In genomic region chr10:84333864-84334451, GRCh38 we compare ENCODE assay signal across 8 cellular contexts. TPM values are rescaled to one million over a fixed set of nuclear protein-coding genes. Genes with fewer than 3 reads are reported as not detected.
DNase-seq lines count a peak whose midpoint lies in the region; ATAC-seq, FAIRE-seq and TF ChIP-seq lines count a peak whose summit lies in the region.

No MANE protein-coding gene starts in this region.

- H3K9me3 ChIP-seq in left ventricle myocardium inferior (replicated peaks) (no peaks in the 10 kb centered on the region), K562 (replicated peaks; ENCODE audit: control insufficient read depth, insufficient read depth, low read depth, low read length) (no peaks in the 10 kb centered on the region), gastroesophageal sphincter (no peaks in the 10 kb centered on the region), prostate gland (no peaks in the 10 kb centered on the region)

- no peak overlapping the region for H3K4me3 ChIP-seq in left ventricle myocardium inferior
- no peak overlapping the region for H3K4me3 ChIP-seq in K562
- H3K4me3 ChIP-seq in gastroesophageal sphincter = no peak overlapping the region
- H3K4me3 ChIP-seq in prostate gland = no peak overlapping the region

- peaks cover 89% of the 10 kb centered on the region for H3K4me1 ChIP-seq in left ventricle myocardium inferior
- H3K4me1 ChIP-seq in K562 (replicated peaks in 1 of 2; ENCODE audit: control insufficient read depth in 2 of 2, insufficient read depth in 2 of 2, low read length in 2 of 2) = peaks cover under 1 to 27% of the 10 kb centered on the region in 2 experiments
- H3K4me1 ChIP-seq in gastroesophageal sphincter = peaks cover 13 to 82% (median 27%) of the 10 kb centered on the region in 3 donors
- H3K4me1 ChIP-seq in prostate gland (replicated peaks) = no peaks in the 10 kb centered on the region

- no peaks in the 10 kb centered on the region for H3K9me1 ChIP-seq in K562 (ENCODE audit: control insufficient read depth, insufficient read depth, low read length)

- WGBS in K562 (ENCODE audit: insufficient coverage, low coverage, missing lambda C conversion rate) = 3% methylated on average over 2 of the region's 2 CpGs
- WGBS in gastroesophageal sphincter (ENCODE audit: low coverage in 1 of 2), 2 donors = 79 to 82% methylated on average over 2 of the region's 2 CpGs
- WGBS in prostate gland = 83% methylated on average over 2 of the region's 2 CpGs

- H2AFZ ChIP-seq in K562 (ENCODE audit: low read depth, low read length) = no peak overlapping the region

- no peak overlapping the region for H3K9ac ChIP-seq in K562 (ENCODE audit: insufficient read depth in 1 of 2, low read depth in 2 of 2, low read length in 2 of 2)

- TF ChIP-seq CTCF in left ventricle myocardium inferior (IDR thresholded peaks at IDR 0.05; ENCODE audit: borderline replicate concordance) = no peak
- TF ChIP-seq CTCF in K562 (IDR thresholded peaks at IDR 0.05 in 2 of 3, conservative IDR thresholded peaks at IDR 0.05 in 1 of 3; ENCODE audit: insufficient read depth in 2 of 3, low read depth in 1 of 3, low read length in 3 of 3) = no peak
- no peak for TF ChIP-seq CTCF in gastroesophageal sphincter (IDR thresholded peaks at IDR 0.05)
- no peak for TF ChIP-seq CTCF in prostate gland (IDR thresholded peaks at IDR 0.05)

- H3K4me2 ChIP-seq in K562 (ENCODE audit: insufficient read depth, low read length) = 0 out of 2 replicates have a peak overlapping the region, but pooled peaks have one; percentile 40

- in situ Hi-C loops in K562 (cut with MboI) = no loop called here

- BruUV-seq in K562 (replicated peaks; lab: Mats Ljungman, UMichigan) = no TSS peak

- CTCF ChIA-PET in K562 (lab: Yijun Ruan, JAX; ENCODE audit: low intra/inter-chr PET ratio) = no interaction called here

- ATAC-seq in left cardiac atrium = peak; percentile 31 to 40
- ATAC-seq in HG03354 (IDR thresholded peaks at IDR 0.05; ENCODE audit: poor library complexity, severe bottlenecking, unreplicated experiment) = peak; percentile 54
- ATAC-seq in K562 = peak; percentile 75
- no peak for ATAC-seq in gastroesophageal sphincter

- H3K27me3 ChIP-seq in left ventricle myocardium inferior (ENCODE audit: low read depth) = no peaks in the 10 kb centered on the region
- no peaks in the 10 kb centered on the region for H3K27me3 ChIP-seq in K562 (ENCODE audit: control insufficient read depth in 2 of 2, insufficient read depth in 2 of 2, low read length in 2 of 2)
- H3K27me3 ChIP-seq in gastroesophageal sphincter = no peaks in the 10 kb centered on the region
- H3K27me3 ChIP-seq in prostate gland (replicated peaks; ENCODE audit: insufficient read depth) = no peaks in the 10 kb centered on the region

- H3K36me3 ChIP-seq in left ventricle myocardium inferior (no peaks in the 10 kb centered on the region), K562 (ENCODE audit: control insufficient read depth, insufficient read depth, low read length) (no peaks in the 10 kb centered on the region), gastroesophageal sphincter (no peaks in the 10 kb centered on the region), prostate gland (no peaks in the 10 kb centered on the region)

- POLR2A ChIA-PET in K562 (lab: Yijun Ruan, JAX) = interaction anchor here (1.0 kb wide), 1 partner anchor 19 kb away, joined by 3 read pairs; no protein-coding TSS in a partner anchor

- intact Hi-C loops in left cardiac atrium (cut with DNase I) (no loop called here), left ventricle myocardium inferior (cut with micrococcal nuclease) (no loop called here), K562 (cut with micrococcal nuclease) (no loop called here), prostate gland (cut with DNase I) (no loop called here)

- H4K20me1 ChIP-seq in K562 (replicated peaks; ENCODE audit: control insufficient read depth, insufficient read depth, low read length) = peaks cover 7% of the 10 kb centered on the region; the same call in 1 of the 2 replicates

- no peak for TF ChIP-seq RAD21 in K562 (CRISPR knock-in tag; conservative IDR thresholded peaks at IDR 0.05 in 1 of 2, IDR thresholded peaks at IDR 0.05 in 1 of 2)

- DNase-seq in left cardiac atrium (no peak), left ventricle myocardium inferior (no peak), T-helper 22 cell (ENCODE audit: low read depth) (peak; percentile 72), K562 (ENCODE audit: extremely low read depth in 1 of 4, low spot score in 3 of 4) (peak; percentile 35 to 64 (median 48)), prostate gland (ENCODE audit: low spot score) (no peak)
- DNase-seq in stimulated activated CD4-positive, alpha-beta T cell treated with anti-CD3 and anti-CD28 coated beads, Interleukin-4, amount 100 ng/mL, for 4 hours = peak; percentile 16 to 62

- no peak overlapping the region for H3K27ac ChIP-seq in left ventricle myocardium inferior (replicated peaks)
- H3K27ac ChIP-seq in K562 (ENCODE audit: extremely low read depth, low read depth, low read length) = no peak overlapping the region
- no peak overlapping the region for H3K27ac ChIP-seq in gastroesophageal sphincter
- H3K27ac ChIP-seq in prostate gland = no peak overlapping the region

- TF ChIP-seq EP300 in K562 (IDR thresholded peaks at IDR 0.05; ENCODE audit: low read length) (peak; percentile 5; the same call in 1 of the 2 replicates), gastroesophageal sphincter (IDR thresholded peaks at IDR 0.05) (no peak)

- H3K79me2 ChIP-seq in K562 (ENCODE audit: control insufficient read depth, insufficient read depth, low read length) = peaks cover 26% of the 10 kb centered on the region; the same call in 2 of the 3 replicates

- no peak for TF ChIP-seq POLR2A in K562 (conservative IDR thresholded peaks at IDR 0.05)
- no peak for TF ChIP-seq POLR2A in gastroesophageal sphincter (IDR thresholded peaks at IDR 0.05)
- TF ChIP-seq POLR2A in prostate gland (IDR thresholded peaks at IDR 0.05) = no peak

- peak; percentile 42 for FAIRE-seq in K562 (lab: Jason Lieb, UNC)

TF ChIP-seq in K562, 482 proteins besides CTCF, POLR2A, EP300 and RAD21 (continues in another document):
- TF ChIP-seq TFAP4 (CRISPR knock-in tag; IDR thresholded peaks at IDR 0.05; ENCODE audit: borderline replicate concordance) = peak; percentile 29; the same call in 1 of the 2 replicates
- TF ChIP-seq SMARCA4 (IDR thresholded peaks at IDR 0.05) = 0 out of 2 replicates have a peak, but pooled peaks have one; percentile 23
- peak in 1 of 2 experiments; percentile 60; a peak in 2 of 4 replicates for TF ChIP-seq HDAC1 (IDR thresholded peaks at IDR 0.05)
- TF ChIP-seq ZNF75A (CRISPR knock-in tag; IDR thresholded peaks at IDR 0.05) = no peak

RNA-seq across cellular contexts. Expression of gene CCSER2, which starts 5.6 kb away (rescaled TPM):
- total RNA-seq in left cardiac atrium (100 to 1,000 TPM; 119 to 131 TPM), left ventricle myocardium inferior (175 TPM), K562 (2014; rRNA removed) (5.6 and 6.7 TPM in 2 replicates), K562 (2014; rRNA removed; fragmentation: Illumina TruSeq; extraction: Trizol) (12.0 and 13.9 TPM in 2 replicates), K562 (2015; rRNA removed; fragmentation: Illumina TruSeq; extraction: Trizol) (11.6 and 13.1 TPM in 2 replicates), K562 (2021) (14.1 and 15.1 TPM in 2 replicates), gastroesophageal sphincter (10 to 100 TPM; 64.5 to 93.5 (median 83.3) TPM), prostate gland (10 to 100 TPM; 30.4 to 53.6 TPM)
- 14.7 and 55.1 TPM in 2 replicates for total RNA-seq in K562 (2011; cell fraction: chromatin; rRNA removed; ENCODE audit: low replicate concordance)
- 6.0 and 8.9 TPM in 2 replicates for total RNA-seq in K562 (2011; cell fraction: nucleolus; rRNA removed)
- total RNA-seq in K562 (2011; cell fraction: nucleoplasm; rRNA removed) = 11.3 and 12.2 TPM in 2 replicates
- polyA plus RNA-seq in K562 (2011; rRNA removed) (14.8 and 16.7 TPM in 2 replicates), K562 (2014; fragmentation: Illumina TruSeq; extraction: Trizol) (7.0 and 9.7 TPM in 2 replicates), K562 (2014; fragmentation: Nextera tagmentation; extraction: Ambion mirVana) (1 to 10 TPM; 2.7 to 2.9 TPM), K562 (2014; rRNA removed) (3.1 and 4.0 TPM in 2 replicates)
- polyA plus RNA-seq in K562 (2011; cell fraction: cytosol; rRNA removed) = 3.2 and 6.6 TPM in 2 replicates
- polyA plus RNA-seq in K562 (2011; cell fraction: nucleus; rRNA removed) = 4.8 and 9.8 TPM in 2 replicates
- 5.9 and 7.7 TPM in 2 replicates for polyA plus RNA-seq in K562 (2012)
- 31.4 and 46.2 TPM in 2 replicates for polyA minus RNA-seq in K562 (2011; rRNA and poly(A)+ RNA removed)
- 10.7 and 26.6 TPM in 2 replicates for polyA minus RNA-seq in K562 (2011; cell fraction: cytosol; rRNA and poly(A)+ RNA removed)
- 18.3 and 50.9 TPM in 2 replicates for polyA minus RNA-seq in K562 (2011; cell fraction: nucleus; rRNA and poly(A)+ RNA removed)

Comparison
In these comparisons a context has a peak if more than half of its experiments do, and no peak if none do; other contexts are left out.
1. DNase-seq: peak in T-helper 22 cell (single experiment), K562 (4 of 4) and stimulated activated CD4-positive, alpha-beta T cell treated with anti-CD3 and anti-CD28 coated beads, Interleukin-4, amount 100 ng/mL, for 4 hours (2 of 2); none in left cardiac atrium (single experiment), left ventricle myocardium inferior (single experiment) and prostate gland (single experiment).